In the genomic region with DNA sequence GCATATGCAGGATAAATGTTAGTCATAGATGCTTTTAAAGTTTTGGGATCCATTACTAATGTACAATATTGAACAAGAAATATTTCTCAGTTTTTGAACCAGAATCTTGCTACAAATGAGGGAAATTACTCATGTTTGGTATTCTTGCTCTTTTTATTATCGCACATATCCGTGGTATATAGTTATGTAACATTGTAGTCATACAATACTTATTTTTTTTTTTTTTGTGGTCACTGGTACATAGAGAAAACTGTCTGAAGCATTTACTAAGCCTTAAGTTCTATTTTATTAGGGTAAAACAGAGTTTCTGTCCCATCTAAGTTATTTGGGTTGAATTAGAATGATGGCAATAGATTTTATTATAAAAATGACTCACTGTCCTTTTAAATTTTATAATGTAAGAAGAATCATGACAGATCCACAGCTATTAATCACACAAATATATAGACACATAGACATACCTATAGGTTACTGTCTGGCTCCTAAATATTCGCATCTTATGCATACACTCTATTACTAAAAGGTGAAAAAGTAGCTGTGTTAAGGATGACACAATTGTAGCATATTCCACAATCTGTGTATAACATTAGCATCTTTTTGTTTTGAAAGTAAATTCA, we compare ENCODE assay signal across 1 cellular context.
TF ChIP-seq lines count a peak whose summit lies in the region.

No MANE protein-coding gene starts in this region.

TF ChIP-seq in HepG2, 621 proteins besides CTCF, POLR2A, EP300 and RAD21:
- TF ChIP-seq, protein P1, sequence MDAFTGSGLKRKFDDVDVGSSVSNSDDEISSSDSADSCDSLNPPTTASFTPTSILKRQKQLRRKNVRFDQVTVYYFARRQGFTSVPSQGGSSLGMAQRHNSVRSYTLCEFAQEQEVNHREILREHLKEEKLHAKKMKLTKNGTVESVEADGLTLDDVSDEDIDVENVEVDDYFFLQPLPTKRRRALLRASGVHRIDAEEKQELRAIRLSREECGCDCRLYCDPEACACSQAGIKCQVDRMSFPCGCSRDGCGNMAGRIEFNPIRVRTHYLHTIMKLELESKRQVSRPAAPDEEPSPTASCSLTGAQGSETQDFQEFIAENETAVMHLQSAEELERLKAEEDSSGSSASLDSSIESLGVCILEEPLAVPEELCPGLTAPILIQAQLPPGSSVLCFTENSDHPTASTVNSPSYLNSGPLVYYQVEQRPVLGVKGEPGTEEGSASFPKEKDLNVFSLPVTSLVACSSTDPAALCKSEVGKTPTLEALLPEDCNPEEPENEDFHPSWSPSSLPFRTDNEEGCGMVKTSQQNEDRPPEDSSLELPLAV (CRISPR knock-in tag; conservative IDR thresholded peaks at IDR 0.05; ENCODE audit: low read depth), result no peak
- no peak for TF ChIP-seq NFE2 (CRISPR knock-in tag; IDR thresholded peaks at IDR 0.05)
- TF ChIP-seq ZNF274 (CRISPR knock-in tag; IDR thresholded peaks at IDR 0.05), result no peak
- TF ChIP-seq ZNF501 (CRISPR knock-in tag; IDR thresholded peaks at IDR 0.05), result no peak
- TF ChIP-seq NAIF1 (CRISPR knock-in tag; IDR thresholded peaks at IDR 0.05; ENCODE audit: borderline replicate concordance), result no peak
- TF ChIP-seq MAFG (CRISPR knock-in tag; IDR thresholded peaks at IDR 0.05), result no peak
- TF ChIP-seq NCOA5 (CRISPR knock-in tag; IDR thresholded peaks at IDR 0.05), result no peak
- TF ChIP-seq, protein P2, sequence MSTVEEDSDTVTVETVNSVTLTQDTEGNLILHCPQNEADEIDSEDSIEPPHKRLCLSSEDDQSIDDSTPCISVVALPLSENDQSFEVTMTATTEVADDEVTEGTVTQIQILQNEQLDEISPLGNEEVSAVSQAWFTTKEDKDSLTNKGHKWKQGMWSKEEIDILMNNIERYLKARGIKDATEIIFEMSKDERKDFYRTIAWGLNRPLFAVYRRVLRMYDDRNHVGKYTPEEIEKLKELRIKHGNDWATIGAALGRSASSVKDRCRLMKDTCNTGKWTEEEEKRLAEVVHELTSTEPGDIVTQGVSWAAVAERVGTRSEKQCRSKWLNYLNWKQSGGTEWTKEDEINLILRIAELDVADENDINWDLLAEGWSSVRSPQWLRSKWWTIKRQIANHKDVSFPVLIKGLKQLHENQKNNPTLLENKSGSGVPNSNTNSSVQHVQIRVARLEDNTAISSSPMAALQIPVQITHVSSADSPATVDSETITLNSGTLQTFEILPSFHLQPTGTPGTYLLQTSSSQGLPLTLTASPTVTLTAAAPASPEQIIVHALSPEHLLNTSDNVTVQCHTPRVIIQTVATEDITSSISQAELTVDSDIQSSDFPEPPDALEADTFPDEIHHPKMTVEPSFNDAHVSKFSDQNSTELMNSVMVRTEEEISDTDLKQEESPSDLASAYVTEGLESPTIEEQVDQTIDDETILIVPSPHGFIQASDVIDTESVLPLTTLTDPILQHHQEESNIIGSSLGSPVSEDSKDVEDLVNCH (CRISPR knock-in tag; IDR thresholded peaks at IDR 0.05), result no peak
- TF ChIP-seq HOXA5 (CRISPR knock-in tag; IDR thresholded peaks at IDR 0.05), result no peak
- TF ChIP-seq, protein P3, sequence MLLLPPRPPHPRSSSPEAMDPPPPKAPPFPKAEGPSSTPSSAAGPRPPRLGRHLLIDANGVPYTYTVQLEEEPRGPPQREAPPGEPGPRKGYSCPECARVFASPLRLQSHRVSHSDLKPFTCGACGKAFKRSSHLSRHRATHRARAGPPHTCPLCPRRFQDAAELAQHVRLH (CRISPR knock-in tag; IDR thresholded peaks at IDR 0.05; ENCODE audit: borderline replicate concordance, low read depth), result no peak
- TF ChIP-seq, protein P4, sequence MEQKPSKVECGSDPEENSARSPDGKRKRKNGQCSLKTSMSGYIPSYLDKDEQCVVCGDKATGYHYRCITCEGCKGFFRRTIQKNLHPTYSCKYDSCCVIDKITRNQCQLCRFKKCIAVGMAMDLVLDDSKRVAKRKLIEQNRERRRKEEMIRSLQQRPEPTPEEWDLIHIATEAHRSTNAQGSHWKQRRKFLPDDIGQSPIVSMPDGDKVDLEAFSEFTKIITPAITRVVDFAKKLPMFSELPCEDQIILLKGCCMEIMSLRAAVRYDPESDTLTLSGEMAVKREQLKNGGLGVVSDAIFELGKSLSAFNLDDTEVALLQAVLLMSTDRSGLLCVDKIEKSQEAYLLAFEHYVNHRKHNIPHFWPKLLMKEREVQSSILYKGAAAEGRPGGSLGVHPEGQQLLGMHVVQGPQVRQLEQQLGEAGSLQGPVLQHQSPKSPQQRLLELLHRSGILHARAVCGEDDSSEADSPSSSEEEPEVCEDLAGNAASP (CRISPR knock-in tag; IDR thresholded peaks at IDR 0.05; ENCODE audit: borderline replicate concordance), result no peak
TF ChIP-seq in HepG2: peak in this region for 0.
